In genomic region chr22:21652547-21653545, GRCh38 we compare ENCODE assay signal across 8 cellular contexts. TPM values are rescaled to one million over a fixed set of nuclear protein-coding genes. Genes with fewer than 3 reads are reported as not detected.
DNase-seq lines count a peak whose midpoint lies in the region; ATAC-seq, FAIRE-seq and TF ChIP-seq lines count a peak whose summit lies in the region.

No MANE protein-coding gene starts in this region.

- H3K9me3 Mint-ChIP-seq in naive thymus-derived CD8-positive, alpha-beta T cell = no peaks in the 10 kb centered on the region

- DNase-seq in bronchial epithelial cell (ENCODE audit: low read depth) (no peak), occipital lobe (lab: John Stamatoyannopoulos, UW) (no peak), mucosa of descending colon (no peak), GM10266 (ENCODE audit: extremely low spot score) (no peak)
- peak in 1 of 10 donors; percentile 58 for DNase-seq in naive thymus-derived CD8-positive, alpha-beta T cell

- TF ChIP-seq CTCF in bronchial epithelial cell (IDR thresholded peaks at IDR 0.05; ENCODE audit: insufficient read depth, low read length, severe bottlenecking) = no peak
- no peak for TF ChIP-seq CTCF in mucosa of descending colon (IDR thresholded peaks at IDR 0.05)
- no peak for TF ChIP-seq CTCF in GM10266 (IDR thresholded peaks at IDR 0.05; ENCODE audit: control insufficient read depth, insufficient read depth, low read depth, missing control alignments)

- peak overlapping the region; percentile 88 to 99 (median 98) for H3K4me2 ChIP-seq in BLaER1 treated with 17β-estradiol and CSF1 and Interleukin-3, amounts not matched to agents 10 nM and 100 nM

- ATAC-seq in HG03064 (IDR thresholded peaks at IDR 0.05; ENCODE audit: low read depth, unreplicated experiment) = peak; percentile 9
- no peak for ATAC-seq in naive thymus-derived CD8-positive, alpha-beta T cell
- ATAC-seq in mucosa of descending colon = no peak
- no peak for ATAC-seq in GM18867 (IDR thresholded peaks at IDR 0.05; ENCODE audit: unreplicated experiment)

- peak overlapping the region; percentile 63 to 86 (median 79) for H3K4me3 ChIP-seq in BLaER1 treated with 17β-estradiol and CSF1 and Interleukin-3, amounts not matched to agents 10 nM and 100 nM
- peak overlapping the region; percentile 64 for H3K4me3 ChIP-seq in bronchial epithelial cell (ENCODE audit: low read depth, low read length)
- no peak overlapping the region for H3K4me3 ChIP-seq in mucosa of descending colon

- H3K27me3 ChIP-seq in BLaER1 treated with 17β-estradiol and CSF1 and Interleukin-3, amounts not matched to agents 10 nM and 100 nM = no peaks in the 10 kb centered on the region
- H3K27me3 ChIP-seq in bronchial epithelial cell (ENCODE audit: control insufficient read depth, insufficient read depth, low read length) = no peaks in the 10 kb centered on the region

- H3K4me3 Mint-ChIP-seq in naive thymus-derived CD8-positive, alpha-beta T cell = peak overlapping the region in 9 of 10 donors; percentile 32 to 90 (median 85)

- FAIRE-seq in bronchial epithelial cell (lab: Jason Lieb, UNC) = no peak

- peaks cover 0 to 38% (median 6%) of the 10 kb centered on the region in 11 experiments; a peak in 10 of 22 replicates for H4K20me1 ChIP-seq in BLaER1 treated with 17β-estradiol and CSF1 and Interleukin-3, amounts not matched to agents 10 nM and 100 nM

- peak overlapping the region in 10 of 11 experiments; percentile 49 to 93 (median 86); a peak in 20 of 22 replicates for H3K27ac ChIP-seq in BLaER1 treated with 17β-estradiol and CSF1 and Interleukin-3, amounts not matched to agents 10 nM and 100 nM

- peaks cover 45 to 64% (median 56%) of the 10 kb centered on the region in 10 experiments for H3K4me1 ChIP-seq in BLaER1 treated with 17β-estradiol and CSF1 and Interleukin-3, amounts not matched to agents 10 nM and 100 nM
- peaks cover 17% of the 10 kb centered on the region for H3K4me1 ChIP-seq in mucosa of descending colon (ENCODE audit: low read depth)

- POLR2A ChIA-PET in naive thymus-derived CD8-positive, alpha-beta T cell (lab: Charles Lee) = interaction anchor here (0.9 to 2.5 kb wide), 6 partner anchors 9 to 656 kb away, joined by 3 to 8 read pairs (median 6); partner anchors contain the start of genes CCDC116, PPIL2, SDF2L1 and YDJC

- H3K4me1 Mint-ChIP-seq in naive thymus-derived CD8-positive, alpha-beta T cell = peaks cover 20 to 34% (median 30%) of the 10 kb centered on the region in 4 donors

- intact Hi-C loops in mucosa of descending colon (cut with DNase I, micrococcal nuclease) = no loop called here

- peaks cover 0 to 7% (median 0%) of the 10 kb centered on the region in 3 donors for H3K36me3 Mint-ChIP-seq in naive thymus-derived CD8-positive, alpha-beta T cell

- H3K27ac Mint-ChIP-seq in naive thymus-derived CD8-positive, alpha-beta T cell = peak overlapping the region in 1 of 10 donors; percentile 25

- H3K27me3 Mint-ChIP-seq in naive thymus-derived CD8-positive, alpha-beta T cell = no peaks in the 10 kb centered on the region

- H3K9me3 ChIP-seq in BLaER1 treated with 17β-estradiol and CSF1 and Interleukin-3, amounts not matched to agents 10 nM and 100 nM (replicated peaks in 1 of 11) = no peaks in the 10 kb centered on the region
- no peaks in the 10 kb centered on the region for H3K9me3 ChIP-seq in mucosa of descending colon

- H3K36me3 ChIP-seq in BLaER1 treated with 17β-estradiol and CSF1 and Interleukin-3, amounts not matched to agents 10 nM and 100 nM = peaks cover 14 to 48% (median 35%) of the 10 kb centered on the region in 11 experiments; a peak in 20 of 22 replicates
- peaks cover 1% of the 10 kb centered on the region for H3K36me3 ChIP-seq in bronchial epithelial cell (ENCODE audit: control insufficient read depth, insufficient read depth, low read length)
- H3K36me3 ChIP-seq in mucosa of descending colon (ENCODE audit: low read depth) = no peaks in the 10 kb centered on the region

- H3K9ac ChIP-seq in BLaER1 treated with 17β-estradiol and CSF1 and Interleukin-3, amounts not matched to agents 10 nM and 100 nM = peak overlapping the region; percentile 72 to 92 (median 88)

RNA-seq across cellular contexts. Expression of gene SDF2L1, which starts 10.7 kb away (rescaled TPM):
- 33.0 and 67.9 TPM in 2 replicates for total RNA-seq in bronchial epithelial cell
- 10 to 100 TPM; 23.2 to 27.8 TPM for total RNA-seq in naive thymus-derived CD8-positive, alpha-beta T cell
- 10 to 100 TPM; 63.1 to 68.9 (median 63.4) TPM for polyA plus RNA-seq in naive thymus-derived CD8-positive, alpha-beta T cell
- 4.7 TPM for total RNA-seq in occipital lobe
- total RNA-seq in mucosa of descending colon = 10 to 100 TPM; 25.8 to 48.8 (median 28.0) TPM

RNA-seq across cellular contexts. Expression of gene PPIL2, which starts 13.0 kb away (rescaled TPM):
- total RNA-seq in bronchial epithelial cell (30.0 and 32.6 TPM in 2 replicates), occipital lobe (24.3 TPM), mucosa of descending colon (10 to 100 TPM; 42.5 to 68.3 (median 61.6) TPM)
- total RNA-seq in naive thymus-derived CD8-positive, alpha-beta T cell = 10 to 100 TPM; 78.0 to 79.0 TPM
- polyA plus RNA-seq in naive thymus-derived CD8-positive, alpha-beta T cell = 10 to 100 TPM; 19.3 to 44.5 (median 19.8) TPM

RNA-seq across cellular contexts. Expression of gene CCDC116, which starts 20.3 kb away (rescaled TPM):
- total RNA-seq in bronchial epithelial cell = not detected in 2 replicates
- total RNA-seq in naive thymus-derived CD8-positive, alpha-beta T cell = under 1 TPM; 0.34 to 0.93 TPM
- not detected for polyA plus RNA-seq in naive thymus-derived CD8-positive, alpha-beta T cell
- total RNA-seq in occipital lobe = 0.16 TPM
- total RNA-seq in mucosa of descending colon = under 1 TPM; 0.22 to 0.89 (median 0.26) TPM

RNA-seq across cellular contexts. Expression of gene YDJC, which starts 23.0 kb away (rescaled TPM):
- total RNA-seq in bronchial epithelial cell = 43.4 and 67.9 TPM in 2 replicates
- 10 to 100 TPM; 48.8 to 54.0 TPM for total RNA-seq in naive thymus-derived CD8-positive, alpha-beta T cell
- 10 to 100 TPM; 38.0 to 68.9 (median 53.6) TPM for polyA plus RNA-seq in naive thymus-derived CD8-positive, alpha-beta T cell
- total RNA-seq in occipital lobe = 7.0 TPM
- total RNA-seq in mucosa of descending colon = 10 to 100 TPM; 12.5 to 26.5 (median 21.7) TPM
